Comparison of ENCODE assay signal across 2 cellular contexts in genomic region chr4:118373614-118374255, GRCh38.
A peak's percentile ranks its signal among the peaks of the same experiment; 100 is the strongest.
TF ChIP-seq lines count a peak whose summit lies in the region.

No MANE protein-coding gene starts in this region.

TF ChIP-seq in IMR-90, 13 proteins besides CTCF, POLR2A, EP300 and RAD21:
- peak; percentile 66; the same call in 1 of the 2 replicates for TF ChIP-seq CEBPB (IDR thresholded peaks at IDR 0.05; ENCODE audit: low read depth, low read length)
- no peak for TF ChIP-seq CHD1 (IDR thresholded peaks at IDR 0.05; ENCODE audit: low read depth, low read length)
- TF ChIP-seq BHLHE40 (IDR thresholded peaks at IDR 0.05; ENCODE audit: low read depth, low read length): no peak
- no peak for TF ChIP-seq MAFK (IDR thresholded peaks at IDR 0.05; ENCODE audit: low read depth, low read length)
- no peak for TF ChIP-seq SMC3 (IDR thresholded peaks at IDR 0.05; ENCODE audit: low read depth, low read length)
- TF ChIP-seq, protein P1, sequence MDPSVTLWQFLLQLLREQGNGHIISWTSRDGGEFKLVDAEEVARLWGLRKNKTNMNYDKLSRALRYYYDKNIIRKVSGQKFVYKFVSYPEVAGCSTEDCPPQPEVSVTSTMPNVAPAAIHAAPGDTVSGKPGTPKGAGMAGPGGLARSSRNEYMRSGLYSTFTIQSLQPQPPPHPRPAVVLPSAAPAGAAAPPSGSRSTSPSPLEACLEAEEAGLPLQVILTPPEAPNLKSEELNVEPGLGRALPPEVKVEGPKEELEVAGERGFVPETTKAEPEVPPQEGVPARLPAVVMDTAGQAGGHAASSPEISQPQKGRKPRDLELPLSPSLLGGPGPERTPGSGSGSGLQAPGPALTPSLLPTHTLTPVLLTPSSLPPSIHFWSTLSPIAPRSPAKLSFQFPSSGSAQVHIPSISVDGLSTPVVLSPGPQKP (IDR thresholded peaks at IDR 0.05; ENCODE audit: borderline replicate concordance, low read depth, low read length): no peak
- TF ChIP-seq MXI1 (IDR thresholded peaks at IDR 0.05; ENCODE audit: borderline replicate concordance, low read depth, low read length): no peak
- no peak for TF ChIP-seq NFE2L2 (IDR thresholded peaks at IDR 0.05; ENCODE audit: low read depth, low read length)

TF ChIP-seq in H1, 55 proteins besides CTCF, POLR2A, EP300 and RAD21:
- no peak for TF ChIP-seq TBP (IDR thresholded peaks at IDR 0.05; ENCODE audit: low read depth, low read length)
- no peak for TF ChIP-seq EGR1 (IDR thresholded peaks at IDR 0.05; ENCODE audit: borderline replicate concordance, low read depth, low read length)
- no peak for TF ChIP-seq RNF2 (IDR thresholded peaks at IDR 0.05; ENCODE audit: borderline replicate concordance, low read depth, low read length, missing control alignments, poor library complexity, severe bottlenecking)
- no peak for TF ChIP-seq HDAC2 (IDR thresholded peaks at IDR 0.05; ENCODE audit: borderline replicate concordance in 1 of 2, low read depth in 2 of 2, low read length in 2 of 2)
- TF ChIP-seq JUN (IDR thresholded peaks at IDR 0.05; ENCODE audit: low read depth, low read length): no peak
- TF ChIP-seq SUZ12 (IDR thresholded peaks at IDR 0.05; ENCODE audit: low read length): no peak
- TF ChIP-seq ASH2L (IDR thresholded peaks at IDR 0.05; ENCODE audit: low read length): no peak
- TF ChIP-seq YY1 (IDR thresholded peaks at IDR 0.05; ENCODE audit: low read depth, low read length): no peak
- no peak for TF ChIP-seq BCL11A (IDR thresholded peaks at IDR 0.05; ENCODE audit: low read depth in 2 of 2, low read length in 2 of 2)
- TF ChIP-seq CBX8 (IDR thresholded peaks at IDR 0.05; ENCODE audit: borderline replicate concordance, low read depth, low read length): no peak
- TF ChIP-seq, protein P2, sequence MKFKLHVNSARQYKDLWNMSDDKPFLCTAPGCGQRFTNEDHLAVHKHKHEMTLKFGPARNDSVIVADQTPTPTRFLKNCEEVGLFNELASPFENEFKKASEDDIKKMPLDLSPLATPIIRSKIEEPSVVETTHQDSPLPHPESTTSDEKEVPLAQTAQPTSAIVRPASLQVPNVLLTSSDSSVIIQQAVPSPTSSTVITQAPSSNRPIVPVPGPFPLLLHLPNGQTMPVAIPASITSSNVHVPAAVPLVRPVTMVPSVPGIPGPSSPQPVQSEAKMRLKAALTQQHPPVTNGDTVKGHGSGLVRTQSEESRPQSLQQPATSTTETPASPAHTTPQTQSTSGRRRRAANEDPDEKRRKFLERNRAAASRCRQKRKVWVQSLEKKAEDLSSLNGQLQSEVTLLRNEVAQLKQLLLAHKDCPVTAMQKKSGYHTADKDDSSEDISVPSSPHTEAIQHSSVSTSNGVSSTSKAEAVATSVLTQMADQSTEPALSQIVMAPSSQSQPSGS (IDR thresholded peaks at IDR 0.05; ENCODE audit: low read length): no peak
- no peak for TF ChIP-seq SP4 (IDR thresholded peaks at IDR 0.05; ENCODE audit: low read length)
- TF ChIP-seq JUND (IDR thresholded peaks at IDR 0.05; ENCODE audit: low read length): no peak
- TF ChIP-seq CTBP2 (IDR thresholded peaks at IDR 0.05; ENCODE audit: borderline replicate concordance, insufficient read depth, insufficient read length, low read length): no peak
- no peak for TF ChIP-seq CREB1 (IDR thresholded peaks at IDR 0.05)
- TF ChIP-seq USF2 (IDR thresholded peaks at IDR 0.05; ENCODE audit: low read length): no peak
TF ChIP-seq in H1: peak in this region for 0.
